ENCODE assay signal across 32 cellular contexts in genomic region chr5:167713186-167713585, GRCh38.
"Had no signal": no experiment of that assay in that cellular context is flagged by ENCODE, and none has a peak within 500 bp of the region (broad histone marks: within the 10 kb centered on the region; RNA-seq: fewer than 3 reads in every experiment).

No MANE protein-coding gene starts in this region.

- H3K27me3 Mint-ChIP-seq: activated B cell treated with CpG ODN at 0.5 μM for 24 hours; activated CD8-positive, alpha-beta T cell treated with anti-CD3 and anti-CD28 coated beads for 36 hours; activated naive CD8-positive, alpha-beta T cell; effector memory CD8-positive, alpha-beta T cell had no signal

- H3K27ac ChIP-seq: brain microvascular endothelial cell, esophagus muscularis mucosa, foreskin keratinocyte, gastrocnemius medialis, heart right ventricle, WERI-Rb-1 had no signal

- H3K4me1 ChIP-seq: esophagus muscularis mucosa, gastrocnemius medialis, heart right ventricle had no signal

- H3K4me3 ChIP-seq: esophagus muscularis mucosa, gastrocnemius medialis, heart right ventricle had no signal

- H3K9me3 Mint-ChIP-seq: activated CD8-positive, alpha-beta T cell treated with anti-CD3 and anti-CD28 coated beads for 36 hours; activated T-cell treated with anti-CD3 and anti-CD28 coated beads, Interleukin-2, amount 50 U/mL, for 4 hours; activated T-helper 17 cell treated with anti-CD3 and anti-CD28 coated beads, Interleukin-2, amount 50 U/mL, for 72 hours; T-helper 2 cell treated with Interferon-gamma antibody and Interleukin-4, amounts not matched to agents 5 μg/mL and 100 μg/mL, for 36 hours had no signal

- H3K27ac Mint-ChIP-seq: activated B cell treated with CpG ODN at 0.5 μM for 24 hours; activated CD8-positive, alpha-beta T cell treated with anti-CD3 and anti-CD28 coated beads for 36 hours; activated naive CD8-positive, alpha-beta T cell; activated T-helper 17 cell treated with anti-CD3 and anti-CD28 coated beads, Interleukin-2, amount 50 U/mL, for 72 hours; effector memory CD8-positive, alpha-beta T cell; T-helper 17 cell; T-helper 2 cell treated with Interferon-gamma antibody and Interleukin-4, amounts not matched to agents 5 μg/mL and 100 μg/mL, for 36 hours had no signal

- ATAC-seq: activated CD4-positive, CD25-positive, alpha-beta regulatory T cell treated with anti-CD3 and anti-CD28 coated beads, Interleukin-2, amount 50 U/mL, for 24 hours; activated CD8-positive, alpha-beta T cell treated with anti-CD3 and anti-CD28 coated beads for 36 hours; activated T-cell treated with anti-CD3 and anti-CD28 coated beads, Interleukin-2, amount 50 U/mL, for 4 hours; activated T-helper 17 cell treated with anti-CD3 and anti-CD28 coated beads, Interleukin-2, amount 50 U/mL, for 72 hours; effector memory CD8-positive, alpha-beta T cell; foreskin keratinocyte; gastrocnemius medialis; heart right ventricle; T-helper 17 cell had no signal

- H3K4me3 Mint-ChIP-seq: activated B cell treated with CpG ODN at 0.5 μM for 24 hours; activated CD8-positive, alpha-beta T cell treated with anti-CD3 and anti-CD28 coated beads for 36 hours; activated naive CD8-positive, alpha-beta T cell; activated T-cell treated with anti-CD3 and anti-CD28 coated beads, Interleukin-2, amount 50 U/mL, for 4 hours; activated T-helper 17 cell treated with anti-CD3 and anti-CD28 coated beads, Interleukin-2, amount 50 U/mL, for 72 hours; effector memory CD8-positive, alpha-beta T cell; T-helper 17 cell; T-helper 2 cell treated with Interferon-gamma antibody and Interleukin-4, amounts not matched to agents 5 μg/mL and 100 μg/mL, for 36 hours had no signal

- H3K9me3 ChIP-seq: esophagus muscularis mucosa, gastrocnemius medialis, heart right ventricle had no signal

- FAIRE-seq: colon had no signal

- H3K4me1 Mint-ChIP-seq: activated B cell treated with CpG ODN at 0.5 μM for 24 hours; activated T-helper 17 cell treated with anti-CD3 and anti-CD28 coated beads, Interleukin-2, amount 50 U/mL, for 72 hours; T-helper 17 cell had no signal

- DNase-seq: activated B cell treated with CpG ODN at 0.5 μM for 24 hours; activated CD4-positive, alpha-beta T cell treated with anti-CD3 and anti-CD28 coated beads for 48 hours; activated CD4-positive, alpha-beta T cell treated with anti-CD3 and anti-CD28 coated beads, Interleukin-2, amount 50 U/mL, for 1 hour; activated CD4-positive, alpha-beta T cell treated with anti-CD3 and anti-CD28 coated beads, Interleukin-2, amount 50 U/mL, for 48 hours; activated CD8-positive, alpha-beta memory T cell treated with anti-CD3 and anti-CD28 coated beads for 24 hours; activated CD8-positive, alpha-beta T cell treated with anti-CD3 and anti-CD28 coated beads for 36 hours; activated effector memory CD4-positive, alpha-beta T cell treated with Interleukin-2 at 50 U/mL for 16 hours; activated gamma-delta T cell treated with Interleukin-2 at 50 U/mL for 16 hours; activated naive CD4-positive, alpha-beta T cell treated with anti-CD3 and anti-CD28 coated beads, Interleukin-2, amount 50 U/mL, for 16 hours; activated naive CD4-positive, alpha-beta T cell treated with Interleukin-2 at 50 U/mL for 16 hours; activated T-cell treated with anti-CD3 and anti-CD28 coated beads, Interleukin-2, amount 50 U/mL, for 4 hours; amniotic stem cell; anterior cingulate cortex; brain microvascular endothelial cell; caudate nucleus; cortex of kidney; dermis blood vessel endothelial cell; effector CD4-positive, alpha-beta T cell; effector memory CD8-positive, alpha-beta T cell; erythroblast; foreskin keratinocyte; gastrocnemius medialis; heart right ventricle; T-helper 17 cell; T1000; WERI-Rb-1 had no signal

- H3K36me3 ChIP-seq: brain microvascular endothelial cell, esophagus muscularis mucosa, gastrocnemius medialis, heart right ventricle, WERI-Rb-1 had no signal

- H3K27me3 ChIP-seq: brain microvascular endothelial cell, esophagus muscularis mucosa, foreskin keratinocyte, gastrocnemius medialis, heart right ventricle had no signal

- H3K36me3 Mint-ChIP-seq: activated naive CD8-positive, alpha-beta T cell had no signal
